In genomic region chr6:29131691-29132090, GRCh38 we compare ENCODE assay signal across 20 cellular contexts. TPM values are rescaled to one million over a fixed set of nuclear protein-coding genes. Genes with fewer than 3 reads are reported as not detected.
DNase-seq lines count a peak whose midpoint lies in the region; ATAC-seq and TF ChIP-seq lines count a peak whose summit lies in the region.
"Had no signal": no experiment of that assay in that cellular context is flagged by ENCODE, and none has a peak within 500 bp of the region (broad histone marks: within the 10 kb centered on the region; RNA-seq: fewer than 3 reads in every experiment).

No MANE protein-coding gene starts in this region.

- H3K4me2 ChIP-seq in PC-3 (ENCODE audit: low read length) (no peak overlapping the region), mammary epithelial cell (ENCODE audit: insufficient read depth, low read depth, low read length) (no peak overlapping the region), SK-N-SH (no peak overlapping the region)
- H3K4me2 ChIP-seq: BLaER1, GM23338 had no signal

- H3K9ac ChIP-seq in PC-3 (ENCODE audit: low read length) (no peak overlapping the region), mammary epithelial cell (ENCODE audit: insufficient read depth, low read length) (no peak overlapping the region), SK-N-SH (no peak overlapping the region)
- H3K9ac ChIP-seq: BLaER1 had no signal

- BruUV-seq in PC-3 (replicated peaks; lab: Mats Ljungman, UMichigan) (no TSS peak), mammary epithelial cell (replicated peaks; lab: Mats Ljungman, UMichigan) (no TSS peak)

- H3K36me3 ChIP-seq in PC-3 (ENCODE audit: low read depth, low read length) (no peaks in the 10 kb centered on the region), mammary epithelial cell (ENCODE audit: insufficient read depth, low read length) (no peaks in the 10 kb centered on the region), SK-N-SH (replicated peaks in 1 of 2; ENCODE audit: control insufficient read depth in 1 of 2, insufficient read depth in 2 of 2, low read length in 1 of 2) (no peaks in the 10 kb centered on the region)
- H3K36me3 ChIP-seq: BLaER1 had no signal

- 60% methylated on average over 1 of the region's 2 CpGs for WGBS in mammary epithelial cell (ENCODE audit: low coverage, missing lambda C conversion rate)
- WGBS in SK-N-SH (ENCODE audit: low lambda C conversion rate) = 0% methylated on average over 2 of the region's 2 CpGs

- TF ChIP-seq RAD21 in SK-N-SH (IDR thresholded peaks at IDR 0.05; ENCODE audit: low read length) = no peak

- ATAC-seq in PC-3 (no peak), foreskin keratinocyte (peak; percentile 50), HG03520 (IDR thresholded peaks at IDR 0.05; ENCODE audit: unreplicated experiment) (no peak), HG03095 (IDR thresholded peaks at IDR 0.05; ENCODE audit: unreplicated experiment) (no peak)
- ATAC-seq: GM23338, HCT116 had no signal

- POLR2A ChIA-PET in PC-3 (lab: Charles Lee; ENCODE audit: unreplicated experiment) = no interaction called here
- POLR2A ChIA-PET in SK-N-SH (lab: Yijun Ruan, JAX) = no interaction called here

- H3K4me3 ChIP-seq in PC-3 (ENCODE audit: low read length) = no peak overlapping the region
- no peak overlapping the region for H3K4me3 ChIP-seq in mammary epithelial cell (replicated peaks in 1 of 3; ENCODE audit: insufficient read depth in 1 of 3, low read depth in 2 of 3, low read length in 3 of 3)
- H3K4me3 ChIP-seq in SK-N-SH (ENCODE audit: low read depth in 2 of 2, low read length in 1 of 2) = no peak overlapping the region
- H3K4me3 ChIP-seq: BLaER1, GM23338 had no signal

- H3K27ac ChIP-seq in PC-3 (ENCODE audit: low read length) = no peak overlapping the region
- H3K27ac ChIP-seq in mammary epithelial cell (ENCODE audit: insufficient read depth, low read depth, low read length) = no peak overlapping the region
- no peak overlapping the region for H3K27ac ChIP-seq in foreskin keratinocyte
- H3K27ac ChIP-seq in SK-N-SH (ENCODE audit: low read depth in 2 of 2, low read length in 1 of 2) = no peak overlapping the region
- H3K27ac ChIP-seq: BLaER1 had no signal

- H2AFZ ChIP-seq in PC-3 (ENCODE audit: low read length) (no peak overlapping the region), mammary epithelial cell (ENCODE audit: low read depth, low read length) (no peak overlapping the region), SK-N-SH (ENCODE audit: low read depth) (no peak overlapping the region)
- H2AFZ ChIP-seq: GM23338 had no signal

- H3K79me2 ChIP-seq in PC-3 (ENCODE audit: low read length) = no peaks in the 10 kb centered on the region
- no peaks in the 10 kb centered on the region for H3K79me2 ChIP-seq in mammary epithelial cell (ENCODE audit: insufficient read depth, low read length)
- H3K79me2 ChIP-seq in SK-N-SH (ENCODE audit: insufficient read depth) = no peaks in the 10 kb centered on the region

- H3F3A ChIP-seq in PC-3 (ENCODE audit: low read length, unreplicated experiment) = no peaks in the 10 kb centered on the region
- no peaks in the 10 kb centered on the region for H3F3A ChIP-seq in SK-N-SH (replicated peaks; ENCODE audit: insufficient read depth)

- TF ChIP-seq CTCF in PC-3 (conservative IDR thresholded peaks at IDR 0.05; ENCODE audit: low read depth, low read length) (no peak), mammary epithelial cell (conservative IDR thresholded peaks at IDR 0.05 in 1 of 2, IDR thresholded peaks at IDR 0.05 in 1 of 2; ENCODE audit: extremely low read depth in 1 of 2, insufficient read depth in 1 of 2, low read depth in 1 of 2, low read length in 2 of 2) (no peak), foreskin keratinocyte (conservative IDR thresholded peaks at IDR 0.05) (no peak), SK-N-SH (IDR thresholded peaks at IDR 0.05) (no peak)

- H3K27me3 ChIP-seq in PC-3 (ENCODE audit: low read length) = peaks cover 62% of the 10 kb centered on the region
- H3K27me3 ChIP-seq in mammary epithelial cell (ENCODE audit: insufficient read depth, low read length) = peaks cover 2% of the 10 kb centered on the region
- H3K27me3 ChIP-seq in foreskin keratinocyte = no peaks in the 10 kb centered on the region
- H3K27me3 ChIP-seq in SK-N-SH (ENCODE audit: insufficient read depth) = no peaks in the 10 kb centered on the region; the same call in 1 of the 2 replicates
- H3K27me3 ChIP-seq: BLaER1 had no signal

- dilution Hi-C loops in mammary epithelial cell (cut with HindIII; ENCODE audit: low sequenced_read_pairs) = no loop called here

- H3K9me2 ChIP-seq in PC-3 (replicated peaks; ENCODE audit: low read length) (no peaks in the 10 kb centered on the region), SK-N-SH (no peaks in the 10 kb centered on the region)

- H3K4me1 ChIP-seq in PC-3 (ENCODE audit: insufficient read depth, low read length) = no peaks in the 10 kb centered on the region
- no peaks in the 10 kb centered on the region for H3K4me1 ChIP-seq in mammary epithelial cell (ENCODE audit: insufficient read depth, low read length)
- no peaks in the 10 kb centered on the region for H3K4me1 ChIP-seq in foreskin keratinocyte
- no peaks in the 10 kb centered on the region for H3K4me1 ChIP-seq in SK-N-SH (ENCODE audit: control insufficient read depth in 1 of 2, insufficient read depth in 2 of 2, low read depth in 1 of 2, low read length in 1 of 2)
- H3K4me1 ChIP-seq: BLaER1 had no signal

- intact Hi-C loops in PC-3 (cut with micrococcal nuclease) (no loop called here), mammary epithelial cell (cut with micrococcal nuclease) (no loop called here)

- TF ChIP-seq EP300 in SK-N-SH (IDR thresholded peaks at IDR 0.05; ENCODE audit: borderline replicate concordance in 1 of 2, low read depth in 1 of 2, low read length in 1 of 2) = no peak

- H3K9me3 ChIP-seq in PC-3 (ENCODE audit: low read length) = no peaks in the 10 kb centered on the region
- no peaks in the 10 kb centered on the region for H3K9me3 ChIP-seq in mammary epithelial cell (replicated peaks; ENCODE audit: insufficient read depth, low read length)
- H3K9me3 ChIP-seq in SK-N-SH = no peaks in the 10 kb centered on the region
- H3K9me3 ChIP-seq: BLaER1 had no signal

- no peaks in the 10 kb centered on the region for H4K20me1 ChIP-seq in PC-3 (ENCODE audit: low read length)
- H4K20me1 ChIP-seq in mammary epithelial cell (ENCODE audit: insufficient read depth, low read length) = no peaks in the 10 kb centered on the region
- H4K20me1 ChIP-seq in SK-N-SH (ENCODE audit: insufficient read depth) = no peaks in the 10 kb centered on the region
- H4K20me1 ChIP-seq: BLaER1 had no signal

- in situ Hi-C loops in mammary epithelial cell (cut with MboI; ENCODE audit: low sequenced_read_pairs in 2 of 2) = no loop called here

- DNase-seq in Daoy (ENCODE audit: low read depth) (peak; percentile 31), PC-3 (peak; percentile 18), mammary epithelial cell (peak; percentile 32), foreskin keratinocyte (peak; percentile 13 to 54), SK-N-SH (no peak)
- DNase-seq: 8988T; CD4-positive, alpha-beta memory T cell; DMS79 treated with DMSO at 0.1 percent for 48 hours; EL; H7; HFFc6 had no signal

- CTCF ChIA-PET in PC-3 (lab: Charles Lee) (no interaction called here), mammary epithelial cell (lab: Charles Lee; ENCODE audit: low non-redundant PET) (no interaction called here), SK-N-SH (lab: Yijun Ruan, JAX) (no interaction called here)

TF ChIP-seq in SK-N-SH, 30 proteins besides CTCF, POLR2A, EP300 and RAD21 (continues in another document):
- TF ChIP-seq RXRA (IDR thresholded peaks at IDR 0.05; ENCODE audit: borderline replicate concordance, low read depth) (no peak), RFX5 (IDR thresholded peaks at IDR 0.05; ENCODE audit: low read length) (no peak), SMC3 (IDR thresholded peaks at IDR 0.05; ENCODE audit: low read depth, low read length) (no peak)

RNA-seq across cellular contexts. Expression of gene OR2J3, which starts 23.8 kb away (rescaled TPM):
- total RNA-seq in Daoy (2014; rRNA removed; shearing (Covaris generic)) = not detected in 2 replicates
- total RNA-seq in PC-3 (2014; rRNA removed) = 0.29 TPM in 1 of 2 replicates, not detected in the other
- not detected for total RNA-seq in mammary epithelial cell
- not detected for polyA plus RNA-seq in mammary epithelial cell
- polyA minus RNA-seq in mammary epithelial cell = not detected
- not detected in 2 replicates for total RNA-seq in foreskin keratinocyte
- not detected in 2 replicates for polyA plus RNA-seq in foreskin keratinocyte
- polyA plus RNA-seq in SK-N-SH (2012; rRNA removed) = not detected in 2 replicates
- not detected in 2 replicates for polyA plus RNA-seq in SK-N-SH (2012; cell fraction: cytosol; rRNA removed)
- not detected in 2 replicates for polyA plus RNA-seq in SK-N-SH (2012; cell fraction: nucleus; rRNA removed)
- total RNA-seq: A673; CD4-positive, alpha-beta memory T cell; H7; HFFc6; HT-29 had no signal
- polyA plus RNA-seq: AG04450; CD14-positive monocyte; CD4-positive, alpha-beta memory T cell; GM23338 had no signal

RNA-seq across cellular contexts. Expression of gene OR2J1, which starts 32.4 kb away (rescaled TPM):
- not detected in 2 replicates for total RNA-seq in Daoy (2014; rRNA removed; shearing (Covaris generic))
- total RNA-seq in PC-3 (2014; rRNA removed) (not detected in 2 replicates), mammary epithelial cell (not detected), foreskin keratinocyte (not detected in 2 replicates)
- polyA plus RNA-seq in mammary epithelial cell (not detected), foreskin keratinocyte (not detected in 2 replicates), SK-N-SH (2012; rRNA removed) (not detected in 2 replicates)
- polyA minus RNA-seq in mammary epithelial cell = not detected
- polyA plus RNA-seq in SK-N-SH (2012; cell fraction: cytosol; rRNA removed) = not detected in 2 replicates
- not detected in 2 replicates for polyA plus RNA-seq in SK-N-SH (2012; cell fraction: nucleus; rRNA removed)
- total RNA-seq: A673; CD4-positive, alpha-beta memory T cell; GM23338; H7; HFFc6; HT-29 had no signal
- polyA plus RNA-seq: AG04450; CD14-positive monocyte; CD4-positive, alpha-beta memory T cell; GM23338 had no signal

RNA-seq across cellular contexts. Expression of gene OR2J2, which starts 39.0 kb away (rescaled TPM):
- not detected in 2 replicates for total RNA-seq in Daoy (2014; rRNA removed; shearing (Covaris generic))
- 0.23 TPM in 1 of 2 replicates, not detected in the other for total RNA-seq in PC-3 (2014; rRNA removed)
- total RNA-seq in mammary epithelial cell = not detected
- polyA plus RNA-seq in mammary epithelial cell = not detected
- polyA minus RNA-seq in mammary epithelial cell = not detected
- not detected in 2 replicates for total RNA-seq in foreskin keratinocyte
- polyA plus RNA-seq in foreskin keratinocyte = not detected in 2 replicates
- polyA plus RNA-seq in SK-N-SH (2012; rRNA removed) = not detected in 2 replicates
- polyA plus RNA-seq in SK-N-SH (2012; cell fraction: cytosol; rRNA removed) = not detected in 2 replicates
- not detected in 2 replicates for polyA plus RNA-seq in SK-N-SH (2012; cell fraction: nucleus; rRNA removed)
- total RNA-seq: A673; CD4-positive, alpha-beta memory T cell; GM23338; H7; HFFc6; HT-29 had no signal
- polyA plus RNA-seq: AG04450; CD14-positive monocyte; CD4-positive, alpha-beta memory T cell; GM23338 had no signal

RNA-seq across cellular contexts. Expression of gene OR2B3, which starts 44.6 kb away (rescaled TPM):
- total RNA-seq in Daoy (2014; rRNA removed; shearing (Covaris generic)) = not detected in 2 replicates
- not detected in 2 replicates for total RNA-seq in PC-3 (2014; rRNA removed)
- not detected for total RNA-seq in mammary epithelial cell
- not detected for polyA plus RNA-seq in mammary epithelial cell
- polyA minus RNA-seq in mammary epithelial cell = not detected
- not detected in 2 replicates for total RNA-seq in foreskin keratinocyte
- polyA plus RNA-seq in foreskin keratinocyte = not detected in 2 replicates
- polyA plus RNA-seq in SK-N-SH (2012; rRNA removed) = not detected in 2 replicates
- polyA plus RNA-seq in SK-N-SH (2012; cell fraction: cytosol; rRNA removed) = not detected in 2 replicates
- not detected in 2 replicates for polyA plus RNA-seq in SK-N-SH (2012; cell fraction: nucleus; rRNA removed)
- total RNA-seq: A673; CD4-positive, alpha-beta memory T cell; GM23338; H7; HFFc6; HT-29 had no signal
- polyA plus RNA-seq: AG04450; CD14-positive monocyte; CD4-positive, alpha-beta memory T cell; GM23338 had no signal
